Comparison of ENCODE assay signal across 1 cellular context in the genomic region with DNA sequence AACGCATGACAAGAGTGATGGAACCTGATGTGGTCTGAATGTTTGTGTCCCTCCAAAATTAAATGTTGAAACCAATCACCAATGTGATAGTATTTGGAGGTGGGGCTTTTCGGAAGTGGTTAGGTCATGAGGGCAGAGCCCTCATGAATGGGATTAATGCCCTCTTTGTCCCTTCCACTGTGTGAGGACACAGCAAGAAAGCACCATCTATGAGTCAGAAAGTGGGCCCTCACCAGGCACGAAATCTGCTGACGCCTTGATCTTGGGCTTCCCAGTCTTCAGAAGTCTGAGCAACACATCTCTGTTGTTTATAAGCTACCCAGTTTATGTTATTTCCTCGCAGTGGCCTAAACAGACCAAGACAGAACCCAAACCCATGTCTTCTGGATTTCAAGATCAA.
TF ChIP-seq lines count a peak whose summit lies in the region.

No MANE protein-coding gene starts in this region.

TF ChIP-seq in IMR-90, 13 proteins besides CTCF, POLR2A, EP300 and RAD21 (continued from another document):
- no peak for TF ChIP-seq CEBPB (IDR thresholded peaks at IDR 0.05; ENCODE audit: low read depth, low read length)
- TF ChIP-seq FOS (IDR thresholded peaks at IDR 0.05; ENCODE audit: low read depth, low read length): no peak
- TF ChIP-seq RFX5 (IDR thresholded peaks at IDR 0.05; ENCODE audit: low read depth, low read length): no peak
- no peak for TF ChIP-seq CHD1 (IDR thresholded peaks at IDR 0.05; ENCODE audit: low read depth, low read length)
- no peak for TF ChIP-seq BHLHE40 (IDR thresholded peaks at IDR 0.05; ENCODE audit: low read depth, low read length)
